27 cellular contexts compared by ENCODE assay signal in genomic region chrX:10237255-10237654, GRCh38.
"Had no signal": no experiment of that assay in that cellular context is flagged by ENCODE, and none has a peak within 500 bp of the region (broad histone marks: within the 10 kb centered on the region; RNA-seq: fewer than 3 reads in every experiment).

No MANE protein-coding gene starts in this region.

- H3K4me3 ChIP-seq: neural progenitor cell, ovary, prostate gland, right lobe of liver, skin epidermis, smooth muscle cell, spleen, suprapubic skin, testis, tibial artery, transverse colon, upper lobe of right lung, uterus had no signal

- H3K27ac ChIP-seq: neural progenitor cell, ovary, prostate gland, right lobe of liver, skin epidermis, spleen, suprapubic skin, testis, tibial artery, upper lobe of right lung, uterus had no signal

- H3K4me2 ChIP-seq: neural progenitor cell, smooth muscle cell had no signal

- H3K36me3 ChIP-seq: neural progenitor cell, ovary, prostate gland, right lobe of liver, suprapubic skin, tibial artery, transverse colon, upper lobe of right lung, uterus had no signal

- ATAC-seq: naive thymus-derived CD4-positive, alpha-beta T cell; natural killer cell; right cardiac atrium; right lobe of liver; stimulated activated memory B cell treated with anti-CD40 and anti-IgM and Interleukin-4, amounts not matched to agents 10 μg/mL and 1 μg/mL and 100 μg/mL, for 72 hours; stimulated activated naive CD8-positive, alpha-beta T cell treated with anti-CD3 and anti-CD28 coated beads, Interleukin-15, amount 100 ng/mL, for 72 hours; stimulated activated naive CD8-positive, alpha-beta T cell treated with anti-CD3 and anti-CD28 coated beads, Interleukin-15, Interleukin-2, amounts not matched to agents 100 U/mL and 50 U/mL, for 24 hours; upper lobe of right lung had no signal

- DNase-seq: naive thymus-derived CD4-positive, alpha-beta T cell; natural killer cell; occipital lobe; ovary; right cardiac atrium; right lobe of liver; spleen; stimulated activated CD4-positive, alpha-beta T cell treated with anti-CD3 and anti-CD28 coated beads, Interleukin-12 subunit alpha, Interleukin-12 subunit beta, amount 100 ng/mL, for 4 hours; stimulated activated CD4-positive, alpha-beta T cell treated with anti-CD3 and anti-CD28 coated beads, Interleukin-1b, Interleukin-23, amount 100 ng/mL, for 48 hours; stimulated activated CD4-positive, alpha-beta T cell treated with anti-CD3 and anti-CD28 coated beads, Interleukin-4, amount 100 ng/mL, for 1 hour; stimulated activated CD4-positive, alpha-beta T cell treated with anti-CD3 and anti-CD28 coated beads, Interleukin-4, amount 100 ng/mL, for 4 hours; stimulated activated CD8-positive, alpha-beta memory T cell treated with anti-CD3 and anti-CD28 coated beads, Interleukin-4, amount 100 ng/mL, for 48 hours; stimulated activated naive CD4-positive, alpha-beta T cell; stimulated activated naive CD8-positive, alpha-beta T cell treated with anti-CD3 and anti-CD28 coated beads, Interleukin-15, amount 100 ng/mL, for 72 hours; stimulated activated naive CD8-positive, alpha-beta T cell treated with anti-CD3 and anti-CD28 coated beads, Interleukin-15, Interleukin-2, amounts not matched to agents 100 U/mL and 50 U/mL, for 24 hours; substantia nigra; testis; tibial artery; transverse colon; upper lobe of right lung; uterus had no signal

- H3K9me3 ChIP-seq: ovary, prostate gland, right lobe of liver, spleen, suprapubic skin, testis, tibial artery, transverse colon, upper lobe of right lung, uterus had no signal

- H3K4me1 ChIP-seq: neural progenitor cell, prostate gland, right lobe of liver, spleen, testis, tibial artery, transverse colon, upper lobe of right lung, uterus had no signal

- H3K9ac ChIP-seq: neural progenitor cell had no signal

- H3K27me3 ChIP-seq: neural progenitor cell, ovary, right lobe of liver, spleen, suprapubic skin, testis, tibial artery, transverse colon, upper lobe of right lung, uterus had no signal
